In genomic region chr14:59510001-59510400, GRCh38 we compare ENCODE assay signal across 23 cellular contexts. TPM values are rescaled to one million over a fixed set of nuclear protein-coding genes. Genes with fewer than 3 reads are reported as not detected.
DNase-seq lines count a peak whose midpoint lies in the region; ATAC-seq and FAIRE-seq lines count a peak whose summit lies in the region.
"Had no signal": no experiment of that assay in that cellular context is flagged by ENCODE, and none has a peak within 500 bp of the region (broad histone marks: within the 10 kb centered on the region; RNA-seq: fewer than 3 reads in every experiment).

No MANE protein-coding gene starts in this region.

- ATAC-seq in HG02852 (IDR thresholded peaks at IDR 0.05; ENCODE audit: unreplicated experiment) = no peak
- no peak for ATAC-seq in GM18858 (IDR thresholded peaks at IDR 0.05; ENCODE audit: unreplicated experiment)
- ATAC-seq: A549 had no signal

- DNase-seq in HTR-8/SVneo (ENCODE audit: insufficient read length, low spot score) = no peak
- peak; percentile 21 for DNase-seq in amniotic epithelial cell (ENCODE audit: low read depth)
- DNase-seq in frontal cortex (ENCODE audit: low spot score in 2 of 2) = no peak
- DNase-seq in DMS153 treated with DMSO at 0.1 percent for 48 hours (lab: John Stamatoyannopoulos, UW; ENCODE audit: unreplicated experiment) = no peak
- no peak for DNase-seq in stimulated activated CD4-positive, alpha-beta T cell treated with anti-CD3 and anti-CD28 coated beads, Interleukin-4, amount 100 ng/mL, for 4 hours
- DNase-seq: 8988T; ACHN; AML-193; BE2C; Calu3; CD4-positive, alpha-beta memory T cell; COR-L47; DND-41; GF-D8; GM23248; H7; HCEC 1CT had no signal

- FAIRE-seq in HTR-8/SVneo (lab: Jason Lieb, UNC) (peak; percentile 89), frontal cortex (lab: Jason Lieb, UNC) (peak; percentile 57)
- FAIRE-seq: A549, GM12891, GM18507, H1 had no signal

RNA-seq across cellular contexts. Expression of gene JKAMP, which starts 25.7 kb away (rescaled TPM):
- 57.5 TPM for total RNA-seq in frontal cortex

RNA-seq across cellular contexts. Expression of gene L3HYPDH, which starts 25.8 kb away (rescaled TPM):
- 16.7 TPM for total RNA-seq in frontal cortex

RNA-seq across cellular contexts. Expression of gene GPR135, which starts 44.8 kb away (rescaled TPM):
- total RNA-seq in frontal cortex = 5.3 TPM
